8 cellular contexts compared by ENCODE assay signal in genomic region chr2:63189026-63189425, GRCh38.
DNase-seq lines count a peak whose midpoint lies in the region; ATAC-seq and TF ChIP-seq lines count a peak whose summit lies in the region.

No MANE protein-coding gene starts in this region.

- H3K4me3 ChIP-seq in BE2C (ENCODE audit: low read depth, low read length) (no peak overlapping the region), adipocyte (ENCODE audit: low read length) (no peak overlapping the region)

- no peak overlapping the region for H3K4me3 Mint-ChIP-seq in stimulated activated naive CD8-positive, alpha-beta T cell treated with anti-CD3 and anti-CD28 coated beads, Interleukin-15, amount 100 ng/mL, for 72 hours

- peaks cover 36 to 47% of the 10 kb centered on the region in 2 donors for H3K9me3 Mint-ChIP-seq in stimulated activated naive CD8-positive, alpha-beta T cell treated with anti-CD3 and anti-CD28 coated beads, Interleukin-15, amount 100 ng/mL, for 72 hours

- H3K4me1 Mint-ChIP-seq in stimulated activated naive CD8-positive, alpha-beta T cell treated with anti-CD3 and anti-CD28 coated beads, Interleukin-15, amount 100 ng/mL, for 72 hours, result no peaks in the 10 kb centered on the region

- H3K27me3 ChIP-seq in BE2C, result no peaks in the 10 kb centered on the region
- no peaks in the 10 kb centered on the region for H3K27me3 ChIP-seq in adipocyte (replicated peaks; ENCODE audit: control insufficient read depth, insufficient read depth, low read length)

- peak overlapping the region in 1 of 2 donors; percentile 42 for H3K27ac Mint-ChIP-seq in stimulated activated naive CD8-positive, alpha-beta T cell treated with anti-CD3 and anti-CD28 coated beads, Interleukin-15, amount 100 ng/mL, for 72 hours

- DNase-seq in BE2C, result peak; percentile 43
- DNase-seq in HuH-7.5 (ENCODE audit: low spot score), result peak; percentile 22
- peak; percentile 57 for DNase-seq in adipocyte (ENCODE audit: low read depth)
- DNase-seq in left kidney (ENCODE audit: low read depth, low spot score), result peak; percentile 15
- no peak for DNase-seq in stimulated activated naive CD8-positive, alpha-beta T cell treated with anti-CD3 and anti-CD28 coated beads, Interleukin-15, amount 100 ng/mL, for 72 hours
- DNase-seq in occipital lobe (lab: John Stamatoyannopoulos, UW), result no peak
- DNase-seq in 8988T, result no peak

- peak; percentile 81 for TF ChIP-seq CTCF in BE2C (IDR thresholded peaks at IDR 0.05; ENCODE audit: low read depth, low read length)

- no peaks in the 10 kb centered on the region for H3K27me3 Mint-ChIP-seq in stimulated activated naive CD8-positive, alpha-beta T cell treated with anti-CD3 and anti-CD28 coated beads, Interleukin-15, amount 100 ng/mL, for 72 hours

- H3K9me3 ChIP-seq in BE2C (no peaks in the 10 kb centered on the region), adipocyte (ENCODE audit: control insufficient read depth, low read length) (peaks cover 10% of the 10 kb centered on the region)

- ATAC-seq in GM19035 (IDR thresholded peaks at IDR 0.05; ENCODE audit: unreplicated experiment), result peak; percentile 96
- ATAC-seq in stimulated activated naive CD8-positive, alpha-beta T cell treated with anti-CD3 and anti-CD28 coated beads, Interleukin-15, amount 100 ng/mL, for 72 hours, result no peak

- H3K9ac ChIP-seq in adipocyte (ENCODE audit: low read length), result no peak overlapping the region

- H3K36me3 ChIP-seq in BE2C, result no peaks in the 10 kb centered on the region
- H3K36me3 ChIP-seq in adipocyte (ENCODE audit: control insufficient read depth, insufficient read depth, low read length, severe bottlenecking), result no peaks in the 10 kb centered on the region

- H3K4me1 ChIP-seq in BE2C (no peaks in the 10 kb centered on the region), adipocyte (ENCODE audit: control insufficient read depth, insufficient read depth, low read length) (no peaks in the 10 kb centered on the region)

Comparison
In these comparisons a context has a peak if more than half of its experiments do, and no peak if none do; other contexts are left out.
1. DNase-seq: peak in BE2C (single experiment), HuH-7.5 (single experiment), adipocyte (single experiment) and left kidney (single experiment); none in stimulated activated naive CD8-positive, alpha-beta T cell treated with anti-CD3 and anti-CD28 coated beads, Interleukin-15, amount 100 ng/mL, for 72 hours (0 of 2), occipital lobe (single experiment) and 8988T (single experiment).